In genomic region chr3:9903904-9904303, GRCh38 we compare ENCODE assay signal across 1 cellular context.
TF ChIP-seq lines count a peak whose summit lies in the region.

No MANE protein-coding gene starts in this region.

TF ChIP-seq in HCT116, 20 proteins besides CTCF, POLR2A, EP300 and RAD21:
- TF ChIP-seq ZBTB33 (IDR thresholded peaks at IDR 0.05; ENCODE audit: extremely low read depth, insufficient replicate concordance, low read length) (no peak), JUND (IDR thresholded peaks at IDR 0.05) (no peak), FOSL1 (IDR thresholded peaks at IDR 0.05; ENCODE audit: low read depth) (no peak), ATF3 (IDR thresholded peaks at IDR 0.05) (no peak), REST (IDR thresholded peaks at IDR 0.05; ENCODE audit: low read depth) (no peak), SP1 (IDR thresholded peaks at IDR 0.05; ENCODE audit: low read depth) (no peak), CEBPB (IDR thresholded peaks at IDR 0.05; ENCODE audit: low read depth) (no peak), YY1 (IDR thresholded peaks at IDR 0.05; ENCODE audit: extremely low read depth, insufficient replicate concordance, low read depth, low read length) (no peak), ELF1 (IDR thresholded peaks at IDR 0.05; ENCODE audit: borderline replicate concordance, low read depth) (no peak), EZH2phosphoT487 (IDR thresholded peaks at IDR 0.05; ENCODE audit: borderline replicate concordance) (no peak), EZH2 (IDR thresholded peaks at IDR 0.05) (no peak), MAX (IDR thresholded peaks at IDR 0.05) (no peak), POLR2AphosphoS5 (IDR thresholded peaks at IDR 0.05; ENCODE audit: low read depth, low read length) (no peak)
